Comparison of ENCODE assay signal across 8 cellular contexts in the genomic region with DNA sequence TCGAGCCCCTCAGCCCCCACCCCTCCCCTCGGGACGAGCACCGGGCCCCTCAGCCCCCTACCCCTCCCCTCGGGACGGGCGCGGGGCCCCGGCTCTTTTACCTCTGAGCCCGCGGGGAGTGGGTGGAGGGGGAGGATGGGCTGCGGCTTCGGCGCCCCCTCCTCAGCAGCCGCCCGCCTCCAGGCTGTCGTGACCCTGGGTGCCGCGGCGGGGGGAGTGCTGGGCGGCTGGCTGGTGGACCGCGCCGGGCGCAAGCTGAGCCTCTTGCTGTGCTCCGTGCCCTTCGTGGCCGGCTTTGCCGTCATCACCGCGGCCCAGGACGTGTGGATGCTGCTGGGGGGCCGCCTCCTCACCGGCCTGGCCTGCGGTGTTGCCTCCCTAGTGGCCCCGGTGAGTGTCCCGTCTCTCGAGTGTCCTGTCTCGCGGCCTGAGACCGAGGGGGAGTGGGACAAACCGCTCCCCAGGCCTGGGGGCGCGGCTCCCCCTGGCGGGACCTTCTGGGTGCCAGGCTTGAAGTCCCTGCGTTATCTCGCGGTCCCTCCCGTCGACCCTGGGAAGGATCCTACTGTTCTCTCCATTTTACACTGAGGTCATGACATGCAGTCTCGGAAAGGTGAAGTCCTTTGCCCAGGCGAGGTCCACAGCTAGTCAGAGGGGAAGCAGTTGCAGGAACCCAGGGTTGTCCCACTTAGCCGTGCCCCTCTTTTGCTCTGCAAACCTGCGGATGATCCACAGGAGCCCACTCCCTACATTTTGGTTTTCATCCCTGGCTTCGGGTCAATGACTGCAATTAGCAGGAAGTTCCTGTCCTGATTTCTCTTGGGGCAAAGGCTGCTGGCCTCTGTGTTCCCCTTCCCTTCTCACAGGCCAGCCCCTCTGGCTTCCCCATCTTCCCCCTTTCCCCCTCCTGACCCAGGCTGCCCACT. TPM values are rescaled to one million over a fixed set of nuclear protein-coding genes. Genes with fewer than 3 reads are reported as not detected.
DNase-seq lines count a peak whose midpoint lies in the region; ATAC-seq and TF ChIP-seq lines count a peak whose summit lies in the region.

No MANE protein-coding gene starts in this region.

- TF ChIP-seq CTCF in GM12865 (IDR thresholded peaks at IDR 0.05; ENCODE audit: insufficient read depth, low read depth, low read length, missing control alignments), result peak; percentile 58
- TF ChIP-seq CTCF in heart left ventricle (IDR thresholded peaks at IDR 0.05), result peak in 11 of 12 donors; percentile 32 to 61 (median 47)

- H3K27ac Mint-ChIP-seq in activated T-helper 17 cell treated with anti-CD3 and anti-CD28 coated beads, Interleukin-2, amount 50 U/mL, for 72 hours, result peak overlapping the region; percentile 23

- peaks cover 0 to 35% (median 24%) of the 10 kb centered on the region in 9 donors for H3K36me3 ChIP-seq in heart left ventricle
- peaks cover 29 to 31% of the 10 kb centered on the region in 2 experiments for H3K36me3 ChIP-seq in trophoblast cell (ENCODE audit: control insufficient read depth in 1 of 2, insufficient read depth in 2 of 2, low read length in 2 of 2)

- DNase-seq in GM12865 (ENCODE audit: low read depth) (peak; percentile 64), NCI-H1105 (lab: John Stamatoyannopoulos, UW) (peak; percentile 13), heart left ventricle (peak; percentile 51 to 70 (median 60)), trophoblast cell (peak in 1 of 2 donors; percentile 28), HCEC 1CT (no peak), GOT3 (lab: John Stamatoyannopoulos, UW) (no peak), NCI-H1048 (lab: John Stamatoyannopoulos, UW) (no peak)

- H3K27me3 ChIP-seq in heart left ventricle (no peaks in the 10 kb centered on the region), trophoblast cell (ENCODE audit: insufficient read depth, low read length) (no peaks in the 10 kb centered on the region)

- peak overlapping the region; percentile 81 for H3K4me2 ChIP-seq in trophoblast cell (ENCODE audit: low read length)

- H3K4me1 ChIP-seq in heart left ventricle, result peaks cover 0 to 26% (median 17%) of the 10 kb centered on the region in 12 donors
- peaks cover 15 to 18% of the 10 kb centered on the region in 2 experiments for H3K4me1 ChIP-seq in trophoblast cell (ENCODE audit: control insufficient read depth in 1 of 2, insufficient read depth in 2 of 2, low read length in 2 of 2)

- peak overlapping the region; percentile 26 for H3K23ac ChIP-seq in trophoblast cell (ENCODE audit: low read length)

- peak overlapping the region; percentile 68 for H3K4me3 ChIP-seq in GM12865 (ENCODE audit: low read depth, low read length)
- peak overlapping the region; percentile 66 to 96 (median 82) for H3K4me3 ChIP-seq in heart left ventricle
- peak overlapping the region; percentile 97 for H3K4me3 ChIP-seq in trophoblast cell (ENCODE audit: low read depth, low read length)

- H3K9me3 ChIP-seq in heart left ventricle, result no peaks in the 10 kb centered on the region
- no peaks in the 10 kb centered on the region for H3K9me3 ChIP-seq in trophoblast cell (ENCODE audit: insufficient read depth, low read depth, low read length)

- no peak overlapping the region for H2AK5ac ChIP-seq in trophoblast cell (ENCODE audit: low read length)

- no peak for TF ChIP-seq POLR2A in heart left ventricle (IDR thresholded peaks at IDR 0.05)

- peak overlapping the region; percentile 17 for H4K8ac ChIP-seq in trophoblast cell (ENCODE audit: low read depth, low read length)

- H2BK12ac ChIP-seq in trophoblast cell (ENCODE audit: low read length), result no peak overlapping the region

- peaks cover 41% of the 10 kb centered on the region for H3K27me3 Mint-ChIP-seq in activated T-helper 17 cell treated with anti-CD3 and anti-CD28 coated beads, Interleukin-2, amount 50 U/mL, for 72 hours

- ATAC-seq in activated T-helper 17 cell treated with anti-CD3 and anti-CD28 coated beads, Interleukin-2, amount 50 U/mL, for 72 hours (replicated peaks), result no peak
- peak in 2 of 4 donors; percentile 1 to 8 for ATAC-seq in heart left ventricle

- H3K4ac ChIP-seq in trophoblast cell (ENCODE audit: low read depth, low read length), result peak overlapping the region; percentile 81

- H3K9ac ChIP-seq in trophoblast cell (ENCODE audit: low read length), result peak overlapping the region; percentile 86

- peak overlapping the region; percentile 22 for H4K12ac ChIP-seq in trophoblast cell (ENCODE audit: low read depth, low read length)

- no peaks in the 10 kb centered on the region for H3K4me1 Mint-ChIP-seq in activated T-helper 17 cell treated with anti-CD3 and anti-CD28 coated beads, Interleukin-2, amount 50 U/mL, for 72 hours

- 6 to 11% (median 7%) methylated on average over 27 to 55 of the region's 55 CpGs for WGBS in heart left ventricle, 4 donors
- WGBS in trophoblast cell (ENCODE audit: extremely low coverage, insufficient coverage, insufficient read length), result no CpG with 5 or more reads among the region's 55 CpGs

- H3K4me3 Mint-ChIP-seq in activated T-helper 17 cell treated with anti-CD3 and anti-CD28 coated beads, Interleukin-2, amount 50 U/mL, for 72 hours, result peak overlapping the region; percentile 72

- no peak overlapping the region for H2BK5ac ChIP-seq in trophoblast cell (ENCODE audit: low read depth, low read length, poor library complexity)

- intact Hi-C loops in heart left ventricle (cut with DNase I), result loop anchor here (2.0 to 10.0 kb wide), 10 partner anchors 27 to 181 kb away; partner anchors contain the start of genes LRSAM1 (in 1 of the 10), RPL12 (in 1 of the 10) and ZNF79 (in 1 of the 10)

- no peaks in the 10 kb centered on the region for H3K36me3 Mint-ChIP-seq in activated T-helper 17 cell treated with anti-CD3 and anti-CD28 coated beads, Interleukin-2, amount 50 U/mL, for 72 hours (ENCODE audit: low read depth)

- H3K79me1 ChIP-seq in trophoblast cell (ENCODE audit: low read length), result peaks cover 15% of the 10 kb centered on the region

- peaks cover 14% of the 10 kb centered on the region for H3K79me2 ChIP-seq in trophoblast cell (ENCODE audit: control insufficient read depth, insufficient read depth, low read length, poor library complexity)

- H2AFZ ChIP-seq in trophoblast cell (ENCODE audit: insufficient read depth, low read length, poor library complexity), result peak overlapping the region; percentile 61

- H3K9me3 Mint-ChIP-seq in activated T-helper 17 cell treated with anti-CD3 and anti-CD28 coated beads, Interleukin-2, amount 50 U/mL, for 72 hours, result no peaks in the 10 kb centered on the region

- H3K14ac ChIP-seq in trophoblast cell (ENCODE audit: low read length), result peak overlapping the region; percentile 67

- peak overlapping the region; percentile 83 for H4K91ac ChIP-seq in trophoblast cell (ENCODE audit: low read depth, low read length)

- H3K18ac ChIP-seq in trophoblast cell (ENCODE audit: low read length), result peak overlapping the region; percentile 70

- H3K27ac ChIP-seq in heart left ventricle (peak overlapping the region in 10 of 12 donors; percentile 66 to 96 (median 82)), trophoblast cell (ENCODE audit: low read depth, low read length) (no peak overlapping the region)

- H2BK120ac ChIP-seq in trophoblast cell (ENCODE audit: insufficient read depth, low read length, poor library complexity), result no peak overlapping the region

RNA-seq across cellular contexts. Expression of gene SLC2A8, which starts 1.0 kb away (rescaled TPM):
- total RNA-seq in activated T-helper 17 cell treated with anti-CD3 and anti-CD28 coated beads, Interleukin-2, amount 50 U/mL, for 72 hours, result 1 to 10 TPM; 3.0 TPM
- 10 to 100 TPM; 12.1 to 25.0 (median 14.9) TPM for total RNA-seq in heart left ventricle
- 10 to 100 TPM; 15.6 to 22.1 TPM for polyA plus RNA-seq in heart left ventricle
- 31.3 and 31.4 TPM in 2 replicates for polyA plus RNA-seq in trophoblast cell (2013)

RNA-seq across cellular contexts. Expression of gene ZNF79, which starts 26.2 kb away (rescaled TPM):
- 10 to 100 TPM; 10.1 to 11.3 TPM for total RNA-seq in activated T-helper 17 cell treated with anti-CD3 and anti-CD28 coated beads, Interleukin-2, amount 50 U/mL, for 72 hours
- 1 to 10 TPM; 4.6 to 7.4 (median 5.8) TPM for total RNA-seq in heart left ventricle
- polyA plus RNA-seq in heart left ventricle, result 1 to 10 TPM; 3.1 to 3.6 TPM
- polyA plus RNA-seq in trophoblast cell (2013), result 4.7 and 5.3 TPM in 2 replicates

RNA-seq across cellular contexts. Expression of gene RPL12, which starts 53.2 kb away (rescaled TPM):
- total RNA-seq in activated T-helper 17 cell treated with anti-CD3 and anti-CD28 coated beads, Interleukin-2, amount 50 U/mL, for 72 hours, result 1,000 to 10,000 TPM; 1,178 to 1,829 TPM
- total RNA-seq in heart left ventricle, result 100 to 1,000 TPM; 408 to 937 (median 547) TPM
- 1,000 to 10,000 TPM; 1,225 to 1,523 TPM for polyA plus RNA-seq in heart left ventricle
- 2,008 and 2,121 TPM in 2 replicates for polyA plus RNA-seq in trophoblast cell (2013)

RNA-seq across cellular contexts. Expression of gene LRSAM1, which starts 53.3 kb away (rescaled TPM):
- total RNA-seq in activated T-helper 17 cell treated with anti-CD3 and anti-CD28 coated beads, Interleukin-2, amount 50 U/mL, for 72 hours, result 10 to 100 TPM; 22.0 to 33.5 TPM
- total RNA-seq in heart left ventricle, result 10 to 100 TPM; 21.9 to 42.2 (median 31.6) TPM
- 10 to 100 TPM; 22.2 to 38.0 TPM for polyA plus RNA-seq in heart left ventricle
- 11.0 and 12.1 TPM in 2 replicates for polyA plus RNA-seq in trophoblast cell (2013)

Comparison
In these comparisons a context has a peak if more than half of its experiments do, and no peak if none do; other contexts are left out.
1. DNase-seq: peak in GM12865 (single experiment), NCI-H1105 (single experiment) and heart left ventricle (5 of 5); none in HCEC 1CT (single experiment), GOT3 (single experiment) and NCI-H1048 (single experiment).
2. Peak in every context shown above with its lines, with median percentiles within 50 percentile points of each other: H3K4me3 ChIP-seq.